21 cellular contexts compared by ENCODE assay signal in the genomic region with DNA sequence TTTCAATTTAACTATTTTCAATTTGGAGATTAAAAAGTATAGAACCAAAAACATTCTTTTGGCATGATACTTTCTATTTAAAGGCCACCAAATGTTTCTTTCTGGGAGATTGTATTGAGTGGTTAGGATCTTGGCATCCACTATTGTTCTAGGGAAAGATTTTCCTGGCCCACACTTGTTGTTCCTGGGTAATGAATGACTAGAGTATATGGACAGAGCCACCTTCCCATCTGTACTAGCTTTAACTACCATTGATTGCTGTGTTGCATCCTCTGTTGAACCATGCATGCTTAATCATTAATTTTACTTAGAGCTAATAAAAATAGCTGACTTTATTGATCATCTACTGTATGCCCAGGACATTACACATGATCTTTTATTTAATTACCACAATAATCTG.
"Had no signal": no experiment of that assay in that cellular context is flagged by ENCODE, and none has a peak within 500 bp of the region (broad histone marks: within the 10 kb centered on the region; RNA-seq: fewer than 3 reads in every experiment).

No MANE protein-coding gene starts in this region.

- H3K9me3 ChIP-seq: breast epithelium, gastroesophageal sphincter, left ventricle myocardium inferior, mucosa of descending colon, psoas muscle, upper lobe of right lung had no signal

- DNase-seq: activated CD4-positive, alpha-beta T cell treated with anti-CD3 and anti-CD28 coated beads, Interleukin-2, amount 50 U/mL, for 1 hour; activated CD4-positive, CD25-positive, alpha-beta regulatory T cell treated with anti-CD3 and anti-CD28 coated beads, Interleukin-2, amount 50 U/mL, for 72 hours; activated CD8-positive, alpha-beta memory T cell treated with anti-CD3 and anti-CD28 coated beads, Interleukin-2, amount 50 U/mL, for 48 hours; activated effector memory CD4-positive, alpha-beta T cell treated with Interleukin-2 at 50 U/mL for 16 hours; activated naive CD4-positive, alpha-beta T cell treated with anti-CD3 and anti-CD28 coated beads, Interleukin-2, amount 50 U/mL, for 16 hours; activated T-cell treated with anti-CD3 and anti-CD28 coated beads, Interleukin-2, amount 50 U/mL, for 48 hours; aorta; cortex of kidney; erythroblast; islet precursor cell; left ventricle myocardium inferior; mucosa of descending colon; naive thymus-derived CD8-positive, alpha-beta T cell; psoas muscle; stimulated activated naive B cell treated with anti-CD40 and anti-IgM and Interleukin-4, amounts not matched to agents 10 μg/mL and 1 μg/mL and 100 μg/mL, for 72 hours; T-helper 2 cell; upper lobe of right lung had no signal

- ATAC-seq: gastroesophageal sphincter; mucosa of descending colon; naive thymus-derived CD8-positive, alpha-beta T cell; psoas muscle; sciatic nerve; stimulated activated naive B cell treated with anti-CD40 and anti-IgM and Interleukin-4, amounts not matched to agents 10 μg/mL and 1 μg/mL and 100 μg/mL, for 72 hours; upper lobe of right lung had no signal

- H3K4me1 ChIP-seq: breast epithelium, gastroesophageal sphincter, left ventricle myocardium inferior, psoas muscle, upper lobe of right lung had no signal

- H3K36me3 ChIP-seq: breast epithelium, gastroesophageal sphincter, left ventricle myocardium inferior, upper lobe of right lung had no signal

- H3K27ac ChIP-seq: breast epithelium, gastroesophageal sphincter, left ventricle myocardium inferior, psoas muscle, upper lobe of right lung, VCaP had no signal

- H3K4me3 ChIP-seq: breast epithelium, gastroesophageal sphincter, left ventricle myocardium inferior, mucosa of descending colon, psoas muscle, upper lobe of right lung had no signal

- H3K27me3 ChIP-seq: breast epithelium, gastroesophageal sphincter, upper lobe of right lung had no signal
